12 cellular contexts compared by ENCODE assay signal in the genomic region with DNA sequence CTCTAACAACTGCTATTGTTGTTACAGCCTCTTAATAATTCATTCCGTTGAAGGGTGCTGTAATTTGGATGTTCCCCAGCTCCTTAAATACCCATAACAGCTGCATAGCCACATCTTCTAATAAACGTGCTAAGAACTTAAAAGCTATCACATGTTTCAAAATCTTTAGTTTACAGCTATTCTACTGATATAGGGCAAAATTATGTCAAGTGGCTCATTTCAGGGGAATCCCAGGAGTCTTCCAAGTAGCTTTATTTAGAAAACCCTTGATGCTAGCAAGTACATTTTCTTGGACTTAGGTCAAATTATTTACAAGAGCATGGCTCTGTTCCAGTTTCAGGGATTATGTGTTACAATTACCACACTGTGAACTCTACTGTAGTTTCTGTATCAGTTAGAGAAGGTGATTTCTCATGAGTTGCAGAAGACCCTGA.
DNase-seq lines count a peak whose midpoint lies in the region; ATAC-seq and TF ChIP-seq lines count a peak whose summit lies in the region.
"Had no signal": no experiment of that assay in that cellular context is flagged by ENCODE, and none has a peak within 500 bp of the region (broad histone marks: within the 10 kb centered on the region; RNA-seq: fewer than 3 reads in every experiment).

No MANE protein-coding gene starts in this region.

- H3K9me3 ChIP-seq in upper lobe of right lung = no peaks in the 10 kb centered on the region
- H3K9me3 ChIP-seq in mucosa of descending colon = no peaks in the 10 kb centered on the region
- H3K9me3 ChIP-seq in Caco-2 = no peaks in the 10 kb centered on the region
- H3K9me3 ChIP-seq: thyroid gland had no signal

- peaks cover 9% of the 10 kb centered on the region for H3K4me1 ChIP-seq in upper lobe of right lung
- no peaks in the 10 kb centered on the region for H3K4me1 ChIP-seq in mucosa of descending colon (ENCODE audit: low read depth)
- no peaks in the 10 kb centered on the region for H3K4me1 ChIP-seq in Caco-2
- H3K4me1 ChIP-seq: thyroid gland had no signal

- POLR2A ChIA-PET in Caco-2 (lab: Charles Lee) = no interaction called here

- H3K27ac Mint-ChIP-seq in brain = peak overlapping the region in 4 of 5 experiments; percentile 31 to 73 (median 40)
- no peak overlapping the region for H3K27ac Mint-ChIP-seq in Caco-2 (ENCODE audit: unreplicated experiment)
- H3K27ac Mint-ChIP-seq: activated CD4-positive, alpha-beta T cell treated with anti-CD3 and anti-CD28 coated beads for 36 hours; dendritic cell treated with granulocyte-macrophage colony-stimulating factor and Interleukin-4, amounts not matched to agents 40 ng/mL and 50 ng/mL, for 4 days had no signal

- no peaks in the 10 kb centered on the region for H3K36me3 Mint-ChIP-seq in brain
- H3K36me3 Mint-ChIP-seq in Caco-2 (ENCODE audit: insufficient read depth, unreplicated experiment) = no peaks in the 10 kb centered on the region

- H3K9me3 Mint-ChIP-seq in brain (no peaks in the 10 kb centered on the region), Caco-2 (ENCODE audit: unreplicated experiment) (no peaks in the 10 kb centered on the region)
- H3K9me3 Mint-ChIP-seq: dendritic cell treated with granulocyte-macrophage colony-stimulating factor and Interleukin-4, amounts not matched to agents 40 ng/mL and 50 ng/mL, for 4 days had no signal

- no peak overlapping the region for H3K27ac ChIP-seq in upper lobe of right lung
- H3K27ac ChIP-seq: thyroid gland had no signal

- H3K27me3 Mint-ChIP-seq in brain (peaks cover 3% of the 10 kb centered on the region), Caco-2 (ENCODE audit: insufficient read depth, unreplicated experiment) (peaks cover 3% of the 10 kb centered on the region)
- H3K27me3 Mint-ChIP-seq: activated CD4-positive, alpha-beta T cell treated with anti-CD3 and anti-CD28 coated beads for 36 hours; dendritic cell treated with granulocyte-macrophage colony-stimulating factor and Interleukin-4, amounts not matched to agents 40 ng/mL and 50 ng/mL, for 4 days had no signal

- DNase-seq in NCI-H748 (lab: John Stamatoyannopoulos, UW; ENCODE audit: unreplicated experiment) (peak; percentile 14), NCI-H748 treated with DMSO at 0.1 percent for 48 hours (lab: John Stamatoyannopoulos, UW) (no peak), LHCN-M2 (ENCODE audit: low read depth) (peak; percentile 89), upper lobe of right lung (no peak), mucosa of descending colon (no peak), G401 (ENCODE audit: low spot score) (no peak), Caco-2 (no peak)
- DNase-seq: activated CD4-positive, alpha-beta T cell treated with anti-CD3 and anti-CD28 coated beads for 36 hours; stimulated activated CD4-positive, alpha-beta T cell treated with anti-CD3 and anti-CD28 coated beads, Interleukin-15, amount 100 ng/mL, for 24 hours; thyroid gland had no signal

- H3K4me3 ChIP-seq in upper lobe of right lung (no peak overlapping the region), mucosa of descending colon (no peak overlapping the region), Caco-2 (ENCODE audit: low read depth, low read length) (no peak overlapping the region)
- H3K4me3 ChIP-seq: thyroid gland had no signal

- no peaks in the 10 kb centered on the region for H3K27me3 ChIP-seq in upper lobe of right lung
- no peaks in the 10 kb centered on the region for H3K27me3 ChIP-seq in Caco-2 (replicated peaks; ENCODE audit: control insufficient read depth, insufficient read depth, low read length)
- H3K27me3 ChIP-seq: thyroid gland had no signal

- H3K4me3 Mint-ChIP-seq in brain (peak overlapping the region in 2 of 5 experiments; percentile 9 to 34), Caco-2 (ENCODE audit: unreplicated experiment) (no peak overlapping the region)
- H3K4me3 Mint-ChIP-seq: activated CD4-positive, alpha-beta T cell treated with anti-CD3 and anti-CD28 coated beads for 36 hours; dendritic cell treated with granulocyte-macrophage colony-stimulating factor and Interleukin-4, amounts not matched to agents 40 ng/mL and 50 ng/mL, for 4 days had no signal

- ATAC-seq in upper lobe of right lung (peak; percentile 31), mucosa of descending colon (no peak)
- ATAC-seq: activated CD4-positive, alpha-beta T cell treated with anti-CD3 and anti-CD28 coated beads for 36 hours had no signal

- no TSS peak for BruUV-seq in Caco-2 (replicated peaks; lab: Mats Ljungman, UMichigan)

- intact Hi-C loops in upper lobe of right lung (cut with DNase I) (no loop called here), mucosa of descending colon (cut with DNase I, micrococcal nuclease) (no loop called here), Caco-2 (cut with micrococcal nuclease; ENCODE audit: unreplicated experiment) (no loop called here)

- in situ Hi-C loops in G401 (cut with HindIII; ENCODE audit: low sequenced_read_pairs) = no loop called here

- H3K4me1 Mint-ChIP-seq in brain = peaks cover 48% of the 10 kb centered on the region
- no peaks in the 10 kb centered on the region for H3K4me1 Mint-ChIP-seq in Caco-2 (ENCODE audit: low read depth, unreplicated experiment)

- CTCF ChIA-PET in Caco-2 (lab: Charles Lee) = no interaction called here

- no peaks in the 10 kb centered on the region for H3K36me3 ChIP-seq in upper lobe of right lung
- no peaks in the 10 kb centered on the region for H3K36me3 ChIP-seq in mucosa of descending colon (ENCODE audit: low read depth)
- no peaks in the 10 kb centered on the region for H3K36me3 ChIP-seq in Caco-2 (ENCODE audit: control insufficient read depth, insufficient read depth, low read length)
- H3K36me3 ChIP-seq: thyroid gland had no signal

- TF ChIP-seq CTCF in brain (conservative IDR thresholded peaks at IDR 0.05) = no peak
- TF ChIP-seq CTCF in upper lobe of right lung (IDR thresholded peaks at IDR 0.05) = no peak
- no peak for TF ChIP-seq CTCF in mucosa of descending colon (IDR thresholded peaks at IDR 0.05)
- TF ChIP-seq CTCF in Caco-2 (IDR thresholded peaks at IDR 0.05; ENCODE audit: insufficient read depth in 1 of 2, low read depth in 1 of 2, low read length in 1 of 2, severe bottlenecking in 1 of 2, unreplicated experiment in 1 of 2) = no peak

Comparison
In these comparisons a context has a peak if more than half of its experiments do, and no peak if none do; other contexts are left out.
1. DNase-seq: peak in NCI-H748 (single experiment) and LHCN-M2 (single experiment); none in NCI-H748 treated with DMSO at 0.1 percent for 48 hours (single experiment), upper lobe of right lung (single experiment), mucosa of descending colon (0 of 3), G401 (single experiment) and Caco-2 (0 of 2).